Comparison of ENCODE assay signal across 8 cellular contexts in genomic region chr11:120660024-120660565, GRCh38.
DNase-seq lines count a peak whose midpoint lies in the region; ATAC-seq and TF ChIP-seq lines count a peak whose summit lies in the region.

No MANE protein-coding gene starts in this region.

- BruUV-seq in OCI-LY7 (replicated peaks; lab: Mats Ljungman, UMichigan), result no TSS peak

- no peaks in the 10 kb centered on the region for H3K9me3 ChIP-seq in OCI-LY7 (ENCODE audit: low read length)

- H3K9me3 Mint-ChIP-seq in natural killer cell treated with Interleukin-12 subunit alpha and Interleukin-12 subunit beta and Interleukin-15 and Interleukin-18, amount 100 ng/mL, for 72 hours, result no peaks in the 10 kb centered on the region

- H3K4me3 Mint-ChIP-seq in natural killer cell treated with Interleukin-12 subunit alpha and Interleukin-12 subunit beta and Interleukin-15 and Interleukin-18, amount 100 ng/mL, for 72 hours, result no peak overlapping the region

- no peaks in the 10 kb centered on the region for H3K79me2 ChIP-seq in OCI-LY7 (ENCODE audit: insufficient read depth, low read depth, low read length)

- H2AFZ ChIP-seq in OCI-LY7 (ENCODE audit: low read length), result no peak overlapping the region; the same call in 1 of the 2 replicates

- intact Hi-C loops in OCI-LY7 (cut with micrococcal nuclease; ENCODE audit: unreplicated experiment) (loop anchor here (1.0 to 10.0 kb wide), 3 partner anchors 55 to 295 kb away; no protein-coding TSS in a partner anchor), lower leg skin (cut with DNase I; ENCODE audit: low total_unique reads) (no loop called here)

- peak; percentile 57 for ATAC-seq in natural killer cell treated with Interleukin-12 subunit alpha and Interleukin-12 subunit beta and Interleukin-15 and Interleukin-18, amount 100 ng/mL, for 72 hours
- ATAC-seq in HG02642 (IDR thresholded peaks at IDR 0.05; ENCODE audit: poor library complexity, unreplicated experiment), result no peak

- in situ Hi-C loops in brain microvascular endothelial cell (cut with HindIII; ENCODE audit: low pct_ligation_motif_present, low sequenced_read_pairs), result no loop called here

- no peaks in the 10 kb centered on the region for H3K9me2 ChIP-seq in OCI-LY7 (ENCODE audit: insufficient read depth, low read length)

- H3K4me3 ChIP-seq in OCI-LY7 (ENCODE audit: low read depth, low read length, poor library complexity, severe bottlenecking), result no peak overlapping the region
- H3K4me3 ChIP-seq in brain microvascular endothelial cell (ENCODE audit: low read depth, low read length), result no peak overlapping the region
- no peak overlapping the region for H3K4me3 ChIP-seq in lower leg skin (ENCODE audit: low read depth, poor library complexity, severe bottlenecking)

- CTCF ChIA-PET in OCI-LY7 (lab: Charles Lee; ENCODE audit: unreplicated experiment), result interaction anchor here (0.9 kb wide), 2 partner anchors 54 to 142 kb away, joined by 3 to 5 read pairs; no protein-coding TSS in a partner anchor

- H3K36me3 Mint-ChIP-seq in natural killer cell treated with Interleukin-12 subunit alpha and Interleukin-12 subunit beta and Interleukin-15 and Interleukin-18, amount 100 ng/mL, for 72 hours, result no peaks in the 10 kb centered on the region

- peak overlapping the region; percentile 25; the same call in 1 of the 2 replicates for H3K4me2 ChIP-seq in OCI-LY7 (ENCODE audit: low read length)

- TF ChIP-seq POLR2A in lower leg skin (IDR thresholded peaks at IDR 0.05), result no peak

- peaks cover 29 to 35% of the 10 kb centered on the region in 2 donors for H3K4me1 Mint-ChIP-seq in natural killer cell treated with Interleukin-12 subunit alpha and Interleukin-12 subunit beta and Interleukin-15 and Interleukin-18, amount 100 ng/mL, for 72 hours (ENCODE audit: low read depth in 2 of 2)

- peaks cover 33% of the 10 kb centered on the region for H3K4me1 ChIP-seq in OCI-LY7 (ENCODE audit: insufficient read depth, low read length, poor library complexity, severe bottlenecking)

- no peak overlapping the region for H3K27ac ChIP-seq in OCI-LY7 (ENCODE audit: low read depth, low read length, poor library complexity, severe bottlenecking)
- no peak overlapping the region for H3K27ac ChIP-seq in brain microvascular endothelial cell

- H3K27me3 Mint-ChIP-seq in natural killer cell treated with Interleukin-12 subunit alpha and Interleukin-12 subunit beta and Interleukin-15 and Interleukin-18, amount 100 ng/mL, for 72 hours, result peaks cover 6 to 8% of the 10 kb centered on the region in 2 donors

- 68 to 72% methylated on average over 6 to 7 of the region's 17 CpGs for WGBS in lower leg skin, 2 donors

- H3K27ac Mint-ChIP-seq in natural killer cell treated with Interleukin-12 subunit alpha and Interleukin-12 subunit beta and Interleukin-15 and Interleukin-18, amount 100 ng/mL, for 72 hours, result peak overlapping the region in 1 of 2 donors; percentile 11

- peak; percentile 84 for TF ChIP-seq CTCF in OCI-LY7 (conservative IDR thresholded peaks at IDR 0.05; ENCODE audit: low read length)
- peak; percentile 61 for TF ChIP-seq CTCF in brain microvascular endothelial cell (IDR thresholded peaks at IDR 0.05; ENCODE audit: low read depth, low read length, missing control alignments)
- TF ChIP-seq CTCF in lower leg skin (IDR thresholded peaks at IDR 0.05), result no peak

- POLR2A ChIA-PET in OCI-LY7 (lab: Charles Lee), result no interaction called here

- H3K27me3 ChIP-seq in brain microvascular endothelial cell (replicated peaks), result no peaks in the 10 kb centered on the region

- H4K20me1 ChIP-seq in OCI-LY7 (ENCODE audit: insufficient read depth, low read length), result no peaks in the 10 kb centered on the region

- peak; percentile 45 for DNase-seq in stimulated activated CD4-positive, alpha-beta T cell treated with anti-CD3 and anti-CD28 coated beads, Interleukin-15, amount 100 ng/mL, for 24 hours
- no peak for DNase-seq in stimulated activated CD4-positive, alpha-beta T cell treated with anti-CD3 and anti-CD28 coated beads, Interleukin-12 subunit alpha, Interleukin-12 subunit beta, amount 100 ng/mL, for 4 hours
- DNase-seq in OCI-LY7 (ENCODE audit: low spot score) (peak; percentile 82), brain microvascular endothelial cell (peak; percentile 16), lower leg skin (ENCODE audit: low spot score in 2 of 2) (no peak), DMS153 treated with DMSO at 0.1 percent for 48 hours (lab: John Stamatoyannopoulos, UW; ENCODE audit: unreplicated experiment) (no peak)
- peak; percentile 68 for DNase-seq in natural killer cell treated with Interleukin-12 subunit alpha and Interleukin-12 subunit beta and Interleukin-15 and Interleukin-18, amount 100 ng/mL, for 72 hours (ENCODE audit: low spot score)

- H3K36me3 ChIP-seq in OCI-LY7 (ENCODE audit: insufficient read depth, low read length), result no peaks in the 10 kb centered on the region
- H3K36me3 ChIP-seq in brain microvascular endothelial cell (replicated peaks), result no peaks in the 10 kb centered on the region

Comparison
In these comparisons a context has a peak if more than half of its experiments do, and no peak if none do; other contexts are left out.
1. DNase-seq: peak in stimulated activated CD4-positive, alpha-beta T cell treated with anti-CD3 and anti-CD28 coated beads, Interleukin-15, amount 100 ng/mL, for 24 hours (single experiment), OCI-LY7 (single experiment), brain microvascular endothelial cell (single experiment) and natural killer cell treated with Interleukin-12 subunit alpha and Interleukin-12 subunit beta and Interleukin-15 and Interleukin-18, amount 100 ng/mL, for 72 hours (single experiment); none in stimulated activated CD4-positive, alpha-beta T cell treated with anti-CD3 and anti-CD28 coated beads, Interleukin-12 subunit alpha, Interleukin-12 subunit beta, amount 100 ng/mL, for 4 hours (single experiment), lower leg skin (0 of 2) and DMS153 treated with DMSO at 0.1 percent for 48 hours (single experiment).
2. CTCF ChIP-seq: peak in OCI-LY7 (single experiment) and brain microvascular endothelial cell (single experiment); none in lower leg skin (0 of 3).